ENCODE assay signal across 14 cellular contexts in genomic region chr14:95497561-95498011, GRCh38. TPM values are rescaled to one million over a fixed set of nuclear protein-coding genes. Genes with fewer than 3 reads are reported as not detected.
DNase-seq lines count a peak whose midpoint lies in the region; TF ChIP-seq lines count a peak whose summit lies in the region.
"Had no signal": no experiment of that assay in that cellular context is flagged by ENCODE, and none has a peak within 500 bp of the region (broad histone marks: within the 10 kb centered on the region; RNA-seq: fewer than 3 reads in every experiment).

No MANE protein-coding gene starts in this region.

- no peak overlapping the region for H3K4me3 ChIP-seq in fibroblast of villous mesenchyme (ENCODE audit: low read depth, low read length)
- H3K4me3 ChIP-seq in foreskin fibroblast (ENCODE audit: low read depth in 1 of 2, low read length in 2 of 2): no peak overlapping the region
- H3K4me3 ChIP-seq: A549, body of pancreas, thoracic aorta had no signal

- TF ChIP-seq CTCF in fibroblast of villous mesenchyme (IDR thresholded peaks at IDR 0.05; ENCODE audit: insufficient read depth, low read depth, low read length) (no peak), foreskin fibroblast (IDR thresholded peaks at IDR 0.05; ENCODE audit: low read depth, low read length) (no peak)

- DNase-seq in NCI-H2171 treated with DMSO at 0.1 percent for 48 hours (lab: John Stamatoyannopoulos, UW) (peak; percentile 47), NCI-H2171 (lab: John Stamatoyannopoulos, UW) (no peak), NCI-H82 treated with DMSO at 0.1 percent for 48 hours (lab: John Stamatoyannopoulos, UW; ENCODE audit: unreplicated experiment) (peak; percentile 71), fibroblast of villous mesenchyme (ENCODE audit: low read depth) (peak; percentile 75), superior temporal gyrus (ENCODE audit: extremely low spot score) (peak; percentile 50), NCI-H2196 (lab: John Stamatoyannopoulos, UW; ENCODE audit: unreplicated experiment) (no peak), foreskin fibroblast (no peak), A172 (ENCODE audit: low spot score) (no peak)
- DNase-seq: activated T-cell treated with anti-CD3 and anti-CD28 coated beads, Interleukin-2, amount 50 U/mL, for 4 hours; body of pancreas; DND-41; KBM-7 had no signal

RNA-seq across cellular contexts. Expression of gene SYNE3, which starts 18.9 kb away (rescaled TPM):
- total RNA-seq in fibroblast of villous mesenchyme: 6.5 and 10.0 TPM in 2 replicates
- total RNA-seq in A172 (2014; rRNA removed; shearing (Covaris generic)): 0.14 and 0.91 TPM in 2 replicates

RNA-seq across cellular contexts. Expression of gene GLRX5, which starts 37.3 kb away (rescaled TPM):
- 27.7 and 35.8 TPM in 2 replicates for total RNA-seq in fibroblast of villous mesenchyme
- 53.1 and 56.1 TPM in 2 replicates for total RNA-seq in A172 (2014; rRNA removed; shearing (Covaris generic))

Comparison
In these comparisons a context has a peak if more than half of its experiments do, and no peak if none do; other contexts are left out.
1. DNase-seq: peak in NCI-H2171 treated with DMSO at 0.1 percent for 48 hours (single experiment), NCI-H82 treated with DMSO at 0.1 percent for 48 hours (single experiment), fibroblast of villous mesenchyme (single experiment) and superior temporal gyrus (single experiment); none in NCI-H2171 (single experiment), NCI-H2196 (single experiment), foreskin fibroblast (0 of 2) and A172 (single experiment).